In genomic region chr4:2401610-2401983, GRCh38 we compare ENCODE assay signal across 7 cellular contexts. TPM values are rescaled to one million over a fixed set of nuclear protein-coding genes. Genes with fewer than 3 reads are reported as not detected.
DNase-seq lines count a peak whose midpoint lies in the region; ATAC-seq and TF ChIP-seq lines count a peak whose summit lies in the region.

No MANE protein-coding gene starts in this region.

- H3K9me3 Mint-ChIP-seq in H9 (no peaks in the 10 kb centered on the region), glutamatergic neuron (ENCODE audit: unreplicated experiment) (peaks cover 12% of the 10 kb centered on the region)
- H3K9me3 Mint-ChIP-seq in activated CD4-positive, alpha-beta memory T cell treated with anti-CD3 and anti-CD28 coated beads, Interleukin-2, amount 10 ng/mL, durations not matched to agents 7 days and 5 days: no peaks in the 10 kb centered on the region

- DNase-seq in H9 (no peak), glutamatergic neuron (no peak), sigmoid colon (no peak), pons (ENCODE audit: low spot score) (no peak)
- DNase-seq in activated CD4-positive, alpha-beta memory T cell treated with anti-CD3 and anti-CD28 coated beads, Interleukin-2, amount 10 ng/mL, durations not matched to agents 7 days and 5 days: no peak

- TF ChIP-seq EP300 in sigmoid colon (IDR thresholded peaks at IDR 0.05): no peak

- no peak overlapping the region for H2BK20ac ChIP-seq in H9 (ENCODE audit: low read depth, low read length, poor library complexity, severe bottlenecking)

- no peak overlapping the region for H2BK15ac ChIP-seq in H9 (ENCODE audit: low read depth, low read length)

- peaks cover 3% of the 10 kb centered on the region for H3K23me2 ChIP-seq in H9 (ENCODE audit: insufficient read length, low read depth, low read length, poor library complexity, severe bottlenecking)

- no peaks in the 10 kb centered on the region for H3K79me1 ChIP-seq in H9 (ENCODE audit: insufficient read depth, low read depth, low read length, poor library complexity, severe bottlenecking)

- H3K79me2 ChIP-seq in H9 (ENCODE audit: insufficient read depth, low read length): no peaks in the 10 kb centered on the region

- ATAC-seq in GM21825 (IDR thresholded peaks at IDR 0.05; ENCODE audit: unreplicated experiment) (no peak), HG02610 (IDR thresholded peaks at IDR 0.05; ENCODE audit: unreplicated experiment) (no peak)

- H3K4me2 ChIP-seq in H9 (ENCODE audit: insufficient read depth, insufficient read length, low read length): peak overlapping the region; percentile 85

- TF ChIP-seq CTCF in H9 (conservative IDR thresholded peaks at IDR 0.05) (no peak), glutamatergic neuron (IDR thresholded peaks at IDR 0.05; ENCODE audit: partially characterized antibody, unreplicated experiment) (no peak), sigmoid colon (IDR thresholded peaks at IDR 0.05) (no peak)

- CTCF ChIA-PET in activated CD4-positive, alpha-beta memory T cell treated with anti-CD3 and anti-CD28 coated beads, Interleukin-2, amount 10 ng/mL, durations not matched to agents 7 days and 5 days (lab: Charles Lee): interaction anchor here (0.7 to 5.2 kb wide), 7 partner anchors 9 to 181 kb away, joined by 3 to 36 read pairs (median 4); partner anchors contain the start of genes CFAP99 and ZFYVE28

- no peak overlapping the region for H4K91ac ChIP-seq in H9 (ENCODE audit: insufficient read length, low read depth, low read length)

- H3K27ac ChIP-seq in H9 (ENCODE audit: insufficient read length, low read depth, low read length) (no peak overlapping the region), sigmoid colon (no peak overlapping the region)

- H2AFZ ChIP-seq in H9 (ENCODE audit: low read length): no peak overlapping the region

- H3K56ac ChIP-seq in H9 (ENCODE audit: insufficient read length, low read depth, low read length): no peak overlapping the region

- intact Hi-C loops in sigmoid colon (cut with DNase I): no loop called here

- H3K14ac ChIP-seq in H9 (ENCODE audit: insufficient read depth, low read length): no peak overlapping the region

- no peak overlapping the region for H4K8ac ChIP-seq in H9 (replicated peaks; ENCODE audit: insufficient read length, low read depth, low read length)

- POLR2A ChIA-PET in activated CD4-positive, alpha-beta memory T cell treated with anti-CD3 and anti-CD28 coated beads, Interleukin-2, amount 10 ng/mL, durations not matched to agents 7 days and 5 days (lab: Charles Lee): interaction anchor here (0.7 to 5.7 kb wide), 5 partner anchors 8 to 140 kb away, joined by 4 to 76 read pairs (median 5); partner anchors contain the start of genes CFAP99, MXD4 and ZFYVE28

- no peak overlapping the region for H2BK12ac ChIP-seq in H9 (ENCODE audit: insufficient read length, low read depth, low read length)

- no peak overlapping the region for H3K18ac ChIP-seq in H9 (ENCODE audit: insufficient read length, low read depth, low read length)

- no peak overlapping the region for H3K23ac ChIP-seq in H9 (ENCODE audit: insufficient read length, low read depth, low read length)

- no peak overlapping the region for H3K4ac ChIP-seq in H9 (ENCODE audit: low read depth, low read length)

- no peak overlapping the region for H2BK120ac ChIP-seq in H9 (ENCODE audit: low read depth, low read length, poor library complexity, severe bottlenecking)

- no peaks in the 10 kb centered on the region for H3K36me3 ChIP-seq in sigmoid colon

- no peaks in the 10 kb centered on the region for H3K9me3 ChIP-seq in H9 (ENCODE audit: control insufficient read depth, low read depth, low read length)
- H3K9me3 ChIP-seq in sigmoid colon: no peaks in the 10 kb centered on the region

- H3K4me3 ChIP-seq in sigmoid colon: peak overlapping the region in 3 of 4 donors; percentile 14 to 41 (median 41)

- H3K36me3 Mint-ChIP-seq in H9 (ENCODE audit: insufficient read depth in 1 of 3, low read depth in 3 of 3) (no peaks in the 10 kb centered on the region; a peak in 1 of 7 replicates), glutamatergic neuron (ENCODE audit: unreplicated experiment) (no peaks in the 10 kb centered on the region)
- H3K36me3 Mint-ChIP-seq in activated CD4-positive, alpha-beta memory T cell treated with anti-CD3 and anti-CD28 coated beads, Interleukin-2, amount 10 ng/mL, durations not matched to agents 7 days and 5 days (ENCODE audit: low read depth): peaks cover 11% of the 10 kb centered on the region

- no peak overlapping the region for H3K27ac Mint-ChIP-seq in H9
- peak overlapping the region; percentile 26 for H3K27ac Mint-ChIP-seq in activated CD4-positive, alpha-beta memory T cell treated with anti-CD3 and anti-CD28 coated beads, Interleukin-2, amount 10 ng/mL, durations not matched to agents 7 days and 5 days
- H3K27ac Mint-ChIP-seq in glutamatergic neuron (ENCODE audit: unreplicated experiment): peak overlapping the region; percentile 22

- no peaks in the 10 kb centered on the region for H4K20me1 ChIP-seq in H9 (ENCODE audit: control insufficient read depth, insufficient read depth, insufficient read length)

- no peak overlapping the region for H4K5ac ChIP-seq in H9 (ENCODE audit: insufficient read length, low read depth, low read length)

- H3K4me1 Mint-ChIP-seq in H9: peaks cover 18 to 27% of the 10 kb centered on the region in 2 experiments
- H3K4me1 Mint-ChIP-seq in activated CD4-positive, alpha-beta memory T cell treated with anti-CD3 and anti-CD28 coated beads, Interleukin-2, amount 10 ng/mL, durations not matched to agents 7 days and 5 days: peaks cover 49% of the 10 kb centered on the region
- peaks cover 5% of the 10 kb centered on the region for H3K4me1 Mint-ChIP-seq in glutamatergic neuron (ENCODE audit: low read depth, unreplicated experiment)

- H3K9ac ChIP-seq in H9 (ENCODE audit: extremely low read depth, insufficient read length, low read length): no peak overlapping the region

- no peak for TF ChIP-seq POLR2A in sigmoid colon (IDR thresholded peaks at IDR 0.05)

- H3K27me3 Mint-ChIP-seq in H9 (ENCODE audit: low read depth) (peaks cover 27% of the 10 kb centered on the region), glutamatergic neuron (ENCODE audit: unreplicated experiment) (peaks cover 5% of the 10 kb centered on the region)
- no peaks in the 10 kb centered on the region for H3K27me3 Mint-ChIP-seq in activated CD4-positive, alpha-beta memory T cell treated with anti-CD3 and anti-CD28 coated beads, Interleukin-2, amount 10 ng/mL, durations not matched to agents 7 days and 5 days

- no peak overlapping the region for H2AK5ac ChIP-seq in H9 (ENCODE audit: insufficient read length, low read length)

- no peak overlapping the region for H2BK5ac ChIP-seq in H9 (ENCODE audit: insufficient read length, low read length)

- H3K27me3 ChIP-seq in H9 (ENCODE audit: insufficient read depth, low read length): no peaks in the 10 kb centered on the region
- peaks cover 0 to 6% (median 0%) of the 10 kb centered on the region in 3 donors for H3K27me3 ChIP-seq in sigmoid colon

- H3K4me1 ChIP-seq in H9 (ENCODE audit: insufficient read depth, low read length) (peaks cover 6% of the 10 kb centered on the region; the same call in 1 of the 2 replicates), sigmoid colon (peaks cover 0 to 19% (median 15%) of the 10 kb centered on the region in 4 donors)

- no CpG with 5 or more reads among the region's 15 CpGs for WGBS in H9 (ENCODE audit: extremely low coverage, insufficient read length, low lambda C conversion rate)
- WGBS in sigmoid colon, 2 donors: 40 to 52% methylated on average over 15 of the region's 15 CpGs

- no peak overlapping the region for H3T11ph ChIP-seq in H9 (ENCODE audit: low read length)

- H3K4me3 Mint-ChIP-seq in H9 (peak overlapping the region; percentile 65 to 80), glutamatergic neuron (ENCODE audit: unreplicated experiment) (peak overlapping the region; percentile 63)
- H3K4me3 Mint-ChIP-seq in activated CD4-positive, alpha-beta memory T cell treated with anti-CD3 and anti-CD28 coated beads, Interleukin-2, amount 10 ng/mL, durations not matched to agents 7 days and 5 days: peak overlapping the region; percentile 37

RNA-seq across cellular contexts. Expression of gene ZFYVE28, which starts 16.8 kb away (rescaled TPM):
- total RNA-seq in H9 (2021) (0.98 and 1.2 TPM in 2 replicates), glutamatergic neuron (ENCODE audit: unreplicated experiment) (4.8 TPM), sigmoid colon (10 to 100 TPM in 1 of 4 donors, 1 to 10 TPM in 3; 3.1 to 13.0 (median 3.9) TPM)
- total RNA-seq in activated CD4-positive, alpha-beta memory T cell treated with anti-CD3 and anti-CD28 coated beads, Interleukin-2, amount 10 ng/mL, durations not matched to agents 7 days and 5 days: 10 to 100 TPM; 38.9 to 40.1 TPM
- 10 to 100 TPM; 15.0 to 24.1 (median 20.4) TPM for polyA plus RNA-seq in sigmoid colon

RNA-seq across cellular contexts. Expression of gene CFAP99, which starts 17.2 kb away (rescaled TPM):
- total RNA-seq in H9 (2021) (0.13 and 0.35 TPM in 2 replicates), glutamatergic neuron (ENCODE audit: unreplicated experiment) (not detected), sigmoid colon (not detected)
- under 1 TPM; 0.08 TPM for total RNA-seq in activated CD4-positive, alpha-beta memory T cell treated with anti-CD3 and anti-CD28 coated beads, Interleukin-2, amount 10 ng/mL, durations not matched to agents 7 days and 5 days
- under 1 TPM in 1 of 3 donors, not detected in 2; 0.58 TPM for polyA plus RNA-seq in sigmoid colon

Comparison
In these comparisons a context has a peak if more than half of its experiments do, and no peak if none do; other contexts are left out.
1. H3K27ac Mint-ChIP-seq: peak in activated CD4-positive, alpha-beta memory T cell treated with anti-CD3 and anti-CD28 coated beads, Interleukin-2, amount 10 ng/mL, durations not matched to agents 7 days and 5 days (single experiment) and glutamatergic neuron (single experiment); none in H9 (0 of 3).
2. Peak in every context shown above with its lines, with median percentiles within 50 percentile points of each other: H3K4me3 Mint-ChIP-seq.